Comparison of ENCODE assay signal across 28 cellular contexts in the genomic region with DNA sequence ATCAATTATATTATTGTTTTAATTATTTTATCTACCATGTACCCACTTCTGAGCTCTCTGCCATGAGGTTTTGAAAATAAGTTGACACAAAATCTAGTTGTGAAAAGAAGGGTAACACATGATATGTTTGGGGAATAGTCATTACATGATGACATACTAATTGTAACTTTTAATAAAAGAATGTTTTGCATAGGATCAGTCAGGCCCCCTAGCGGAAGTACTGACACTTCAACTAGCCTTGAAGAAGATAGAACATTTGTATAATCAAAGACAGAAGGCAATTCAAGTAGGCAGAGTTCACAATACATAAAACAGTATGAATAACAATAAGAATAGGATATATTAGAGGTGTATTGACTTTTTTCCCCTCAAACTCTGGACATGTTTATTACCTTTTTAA.
DNase-seq lines count a peak whose midpoint lies in the region; ATAC-seq and TF ChIP-seq lines count a peak whose summit lies in the region.
"Had no signal": no experiment of that assay in that cellular context is flagged by ENCODE, and none has a peak within 500 bp of the region (broad histone marks: within the 10 kb centered on the region; RNA-seq: fewer than 3 reads in every experiment).

No MANE protein-coding gene starts in this region.

- H3K4me2 ChIP-seq in PC-9 (no peak overlapping the region), MM.1S (ENCODE audit: low read depth, low read length) (no peak overlapping the region)

- H3K27ac ChIP-seq in A673 (ENCODE audit: low read depth, low read length, poor library complexity, severe bottlenecking) = no peak overlapping the region
- no peak overlapping the region for H3K27ac ChIP-seq in PC-9
- H3K27ac ChIP-seq in MM.1S (ENCODE audit: low read length) = no peak overlapping the region
- no peak overlapping the region for H3K27ac ChIP-seq in dorsolateral prefrontal cortex
- H3K27ac ChIP-seq: colonic mucosa, esophagus muscularis mucosa, prostate gland, testis had no signal

- H3K79me2 ChIP-seq in PC-9 (ENCODE audit: low read depth) (no peaks in the 10 kb centered on the region), MM.1S (ENCODE audit: low read length) (no peaks in the 10 kb centered on the region)

- CTCF ChIA-PET in A673 (lab: Charles Lee) = no interaction called here
- CTCF ChIA-PET in PC-9 (lab: Charles Lee) = no interaction called here

- H3K4me1 ChIP-seq in A673 (ENCODE audit: insufficient read depth, low read length, poor library complexity, severe bottlenecking) (no peaks in the 10 kb centered on the region), PC-9 (replicated peaks; ENCODE audit: insufficient read depth) (no peaks in the 10 kb centered on the region), MM.1S (ENCODE audit: low read length) (no peaks in the 10 kb centered on the region)
- H3K4me1 ChIP-seq: colonic mucosa, esophagus muscularis mucosa, prostate gland, testis had no signal

- intact Hi-C loops in A673 (cut with micrococcal nuclease; ENCODE audit: unreplicated experiment) = no loop called here
- intact Hi-C loops in PC-9 (cut with micrococcal nuclease; ENCODE audit: unreplicated experiment) = no loop called here
- intact Hi-C loops in dorsolateral prefrontal cortex (cut with DNase I) = no loop called here

- no peak for ATAC-seq in HG03439 (IDR thresholded peaks at IDR 0.05; ENCODE audit: unreplicated experiment)
- ATAC-seq: left colon, Right ventricle myocardium inferior had no signal

- H3K4me3 ChIP-seq in A673 (ENCODE audit: low read depth, low read length, poor library complexity, severe bottlenecking) = no peak overlapping the region
- no peak overlapping the region for H3K4me3 ChIP-seq in H7 (ENCODE audit: insufficient read depth, low read depth, low read length)
- no peak overlapping the region for H3K4me3 ChIP-seq in PC-9
- H3K4me3 ChIP-seq in epithelial cell of esophagus (ENCODE audit: low read length) = no peak overlapping the region
- no peak overlapping the region for H3K4me3 ChIP-seq in MM.1S (ENCODE audit: low read length)
- H3K4me3 ChIP-seq in dorsolateral prefrontal cortex = no peak overlapping the region
- H3K4me3 ChIP-seq: colonic mucosa, esophagus muscularis mucosa, MG63, prostate gland, testis had no signal

- H3F3A ChIP-seq in PC-9 (ENCODE audit: insufficient read depth, low read depth) = no peaks in the 10 kb centered on the region
- H3F3A ChIP-seq in MM.1S (ENCODE audit: insufficient read depth, low read length) = no peaks in the 10 kb centered on the region; the same call in 1 of the 2 replicates

- H3K27me3 ChIP-seq in A673 (replicated peaks; ENCODE audit: insufficient read depth, low read depth, low read length, poor library complexity) (no peaks in the 10 kb centered on the region), H7 (ENCODE audit: control insufficient read depth, insufficient read depth, low read length) (no peaks in the 10 kb centered on the region), PC-9 (ENCODE audit: insufficient read depth, low read depth) (no peaks in the 10 kb centered on the region), MM.1S (replicated peaks; ENCODE audit: insufficient read depth, low read length) (no peaks in the 10 kb centered on the region), dorsolateral prefrontal cortex (no peaks in the 10 kb centered on the region)
- H3K27me3 ChIP-seq: colonic mucosa, esophagus muscularis mucosa, MG63, testis had no signal

- POLR2A ChIA-PET in A673 (lab: Charles Lee; ENCODE audit: low non-redundant PET) (no interaction called here), PC-9 (lab: Charles Lee; ENCODE audit: unreplicated experiment) (no interaction called here)

- no peaks in the 10 kb centered on the region for H3K9me3 ChIP-seq in A673 (ENCODE audit: low read depth, low read length, poor library complexity, severe bottlenecking)
- no peaks in the 10 kb centered on the region for H3K9me3 ChIP-seq in PC-9 (ENCODE audit: insufficient read depth, low read depth)
- H3K9me3 ChIP-seq in MM.1S (replicated peaks; ENCODE audit: insufficient read depth, low read length) = no peaks in the 10 kb centered on the region
- H3K9me3 ChIP-seq: colonic mucosa, esophagus muscularis mucosa, MG63, prostate gland, testis had no signal

- H4K20me1 ChIP-seq in PC-9 (ENCODE audit: insufficient read depth) = no peaks in the 10 kb centered on the region
- no peaks in the 10 kb centered on the region for H4K20me1 ChIP-seq in MM.1S (ENCODE audit: insufficient read depth, low read length)

- H3K36me3 ChIP-seq in A673 (ENCODE audit: insufficient read depth, low read length, poor library complexity, severe bottlenecking) = no peaks in the 10 kb centered on the region
- no peaks in the 10 kb centered on the region for H3K36me3 ChIP-seq in H7 (replicated peaks; ENCODE audit: control insufficient read depth, insufficient read depth, low read length)
- no peaks in the 10 kb centered on the region for H3K36me3 ChIP-seq in PC-9 (ENCODE audit: low read depth)
- H3K36me3 ChIP-seq in MM.1S (replicated peaks; ENCODE audit: insufficient read depth, low read length) = no peaks in the 10 kb centered on the region
- H3K36me3 ChIP-seq: colonic mucosa, esophagus muscularis mucosa, MG63, prostate gland had no signal

- no peak overlapping the region for H3K9ac ChIP-seq in MM.1S (ENCODE audit: low read length)

- DNase-seq in A673 (ENCODE audit: low spot score) (peak; percentile 2), H7 (peak; percentile 1), PC-9 (no peak), epithelial cell of esophagus (ENCODE audit: low read depth) (peak; percentile 13), MM.1S (no peak), dorsolateral prefrontal cortex (no peak)
- no peak for DNase-seq in activated CD8-positive, alpha-beta memory T cell treated with anti-CD3 and anti-CD28 coated beads, Interleukin-2, amount 50 U/mL, for 4 hours
- DNase-seq: activated B cell treated with CpG ODN at 0.5 μM for 24 hours; activated CD4-positive, alpha-beta T cell treated with anti-CD3 and anti-CD28 coated beads, Interleukin-2, amount 50 U/mL, for 4 hours; anterior cingulate cortex; colonic mucosa; effector memory CD4-positive, alpha-beta T cell; foreskin melanocyte; KBM-7; left colon; MG63; NCI-H1417 treated with DMSO at 0.1 percent for 48 hours; NCI-H2081; NCI-H2227 treated with DMSO at 0.1 percent for 48 hours; NCI-H69; stimulated activated CD4-positive, alpha-beta T cell treated with anti-CD3 and anti-CD28 coated beads, Interleukin-15, amount 100 ng/mL, for 24 hours; stimulated activated naive CD4-positive, alpha-beta T cell treated with Interleukin-2 at 50 U/mL for 16 hours; T-helper 9 cell; testis had no signal

- no TSS peak for BruUV-seq in A673 (replicated peaks; lab: Mats Ljungman, UMichigan)
- no TSS peak for BruUV-seq in PC-9 (replicated peaks; lab: Mats Ljungman, UMichigan)

- H3K9me2 ChIP-seq in PC-9 (ENCODE audit: insufficient read depth) (no peaks in the 10 kb centered on the region), MM.1S (replicated peaks; ENCODE audit: insufficient read depth, low read length) (no peaks in the 10 kb centered on the region)

- TF ChIP-seq CTCF in A673 (conservative IDR thresholded peaks at IDR 0.05; ENCODE audit: low read depth, low read length) = peak; percentile 33; the same call in 1 of the 2 replicates
- peak; percentile 41; the same call in 1 of the 2 replicates for TF ChIP-seq CTCF in PC-9 (conservative IDR thresholded peaks at IDR 0.05)
- no peak for TF ChIP-seq CTCF in epithelial cell of esophagus (IDR thresholded peaks at IDR 0.05; ENCODE audit: insufficient read depth, low read depth, low read length, missing control alignments)
- TF ChIP-seq CTCF in MM.1S (IDR thresholded peaks at IDR 0.05; ENCODE audit: low read length) = no peak
- TF ChIP-seq CTCF in dorsolateral prefrontal cortex (IDR thresholded peaks at IDR 0.05 in 54 of 56, conservative IDR thresholded peaks at IDR 0.05 in 2 of 56; ENCODE audit: low read depth in 1 of 56, partially characterized antibody in 56 of 56) = no peak

- no peak overlapping the region for H2AFZ ChIP-seq in PC-9
- no peak overlapping the region for H2AFZ ChIP-seq in MM.1S (ENCODE audit: low read length)

Comparison
In these comparisons a context has a peak if more than half of its experiments do, and no peak if none do; other contexts are left out.
1. DNase-seq: peak in A673 (single experiment), H7 (single experiment) and epithelial cell of esophagus (single experiment); none in PC-9 (0 of 2), activated CD8-positive, alpha-beta memory T cell treated with anti-CD3 and anti-CD28 coated beads, Interleukin-2, amount 50 U/mL, for 4 hours (single experiment), MM.1S (single experiment) and dorsolateral prefrontal cortex (0 of 10).
2. CTCF ChIP-seq: peak in A673 (single experiment) and PC-9 (single experiment); none in epithelial cell of esophagus (single experiment), MM.1S (single experiment) and dorsolateral prefrontal cortex (0 of 56).